In genomic region chr6:150640556-150641206, GRCh38 we compare ENCODE assay signal across 14 cellular contexts. TPM values are rescaled to one million over a fixed set of nuclear protein-coding genes. Genes with fewer than 3 reads are reported as not detected.
DNase-seq lines count a peak whose midpoint lies in the region; ATAC-seq, FAIRE-seq and TF ChIP-seq lines count a peak whose summit lies in the region.
"Had no signal": no experiment of that assay in that cellular context is flagged by ENCODE, and none has a peak within 500 bp of the region (broad histone marks: within the 10 kb centered on the region; RNA-seq: fewer than 3 reads in every experiment).

No MANE protein-coding gene starts in this region.

- 85% methylated on average over 7 of the region's 7 CpGs for WGBS in suprapubic skin
- 86 to 87% methylated on average over 6 to 7 of the region's 7 CpGs for WGBS in gastroesophageal sphincter (ENCODE audit: low coverage in 1 of 2), 2 donors

- H3K27ac ChIP-seq in suprapubic skin: no peak overlapping the region
- H3K27ac ChIP-seq in gastroesophageal sphincter: peak overlapping the region in 1 of 4 donors; percentile 19
- H3K27ac ChIP-seq: VCaP had no signal

- H3K27me3 ChIP-seq in endocrine pancreas (ENCODE audit: control insufficient read depth, insufficient read depth, low read length) (no peaks in the 10 kb centered on the region), suprapubic skin (no peaks in the 10 kb centered on the region), gastroesophageal sphincter (no peaks in the 10 kb centered on the region)

- H3K36me3 ChIP-seq in endocrine pancreas (ENCODE audit: control insufficient read depth, insufficient read depth, low read length) (no peaks in the 10 kb centered on the region), suprapubic skin (no peaks in the 10 kb centered on the region), gastroesophageal sphincter (no peaks in the 10 kb centered on the region)

- TF ChIP-seq POLR2A in suprapubic skin (IDR thresholded peaks at IDR 0.05) (no peak), gastroesophageal sphincter (IDR thresholded peaks at IDR 0.05) (no peak)

- TF ChIP-seq EP300 in suprapubic skin (IDR thresholded peaks at IDR 0.05) (no peak), gastroesophageal sphincter (IDR thresholded peaks at IDR 0.05) (no peak)

- ATAC-seq in HG03354 (IDR thresholded peaks at IDR 0.05; ENCODE audit: poor library complexity, severe bottlenecking, unreplicated experiment) (peak; percentile 39), gastroesophageal sphincter (no peak), GM21367 (IDR thresholded peaks at IDR 0.05; ENCODE audit: unreplicated experiment) (no peak)
- ATAC-seq: esophagus mucosa had no signal

- peak; percentile 59 for FAIRE-seq in GM19239 (lab: Jason Lieb, UNC)

- H3K4me3 ChIP-seq in endocrine pancreas (ENCODE audit: control insufficient read depth, insufficient read depth, low read length) (peak overlapping the region; percentile 8), suprapubic skin (peak overlapping the region; percentile 30), gastroesophageal sphincter (no peak overlapping the region)

- TF ChIP-seq CTCF in suprapubic skin (IDR thresholded peaks at IDR 0.05) (no peak), gastroesophageal sphincter (IDR thresholded peaks at IDR 0.05) (no peak)

- H3K9me3 ChIP-seq in endocrine pancreas (ENCODE audit: control insufficient read depth, low read length): no peaks in the 10 kb centered on the region
- H3K9me3 ChIP-seq in suprapubic skin: no peaks in the 10 kb centered on the region
- H3K9me3 ChIP-seq in gastroesophageal sphincter: no peaks in the 10 kb centered on the region

- no peak overlapping the region for H3K9ac ChIP-seq in endocrine pancreas (ENCODE audit: control insufficient read depth, insufficient read depth, low read length)

- DNase-seq in GM19239 (ENCODE audit: insufficient read length, low spot score): no peak
- DNase-seq in suprapubic skin (ENCODE audit: low spot score in 2 of 2): no peak
- DNase-seq in stimulated activated CD8-positive, alpha-beta memory T cell treated with anti-CD3 and anti-CD28 coated beads, Interleukin-4, amount 100 ng/mL, for 48 hours: no peak
- DNase-seq in NCI-H2107 treated with DMSO at 0.1 percent for 48 hours (lab: John Stamatoyannopoulos, UW; ENCODE audit: unreplicated experiment): no peak
- DNase-seq: activated T-cell treated with anti-CD3 and anti-CD28 coated beads, Interleukin-2, amount 50 U/mL, for 1 hour; GOT3; NCI-H226 had no signal

- H3K4me1 ChIP-seq in endocrine pancreas (ENCODE audit: control insufficient read depth, insufficient read depth, low read length) (no peaks in the 10 kb centered on the region), suprapubic skin (peaks cover 15% of the 10 kb centered on the region), gastroesophageal sphincter (peaks cover 0 to 23% (median 0%) of the 10 kb centered on the region in 3 donors)

RNA-seq across cellular contexts. Expression of gene PLEKHG1, which starts 41.0 kb away (rescaled TPM):
- 10 to 100 TPM; 35.0 to 60.8 (median 43.8) TPM for total RNA-seq in suprapubic skin
- total RNA-seq in gastroesophageal sphincter: 10 to 100 TPM in 3 of 4 donors, 1 to 10 TPM in 1; 4.2 to 14.7 (median 13.9) TPM
- total RNA-seq: M059J had no signal

Comparison
In these comparisons a context has a peak if more than half of its experiments do, and no peak if none do; other contexts are left out.
1. H3K4me3 ChIP-seq: peak in endocrine pancreas (single experiment) and suprapubic skin (single experiment); none in gastroesophageal sphincter (0 of 2).